ENCODE assay signal across 31 cellular contexts in the genomic region with DNA sequence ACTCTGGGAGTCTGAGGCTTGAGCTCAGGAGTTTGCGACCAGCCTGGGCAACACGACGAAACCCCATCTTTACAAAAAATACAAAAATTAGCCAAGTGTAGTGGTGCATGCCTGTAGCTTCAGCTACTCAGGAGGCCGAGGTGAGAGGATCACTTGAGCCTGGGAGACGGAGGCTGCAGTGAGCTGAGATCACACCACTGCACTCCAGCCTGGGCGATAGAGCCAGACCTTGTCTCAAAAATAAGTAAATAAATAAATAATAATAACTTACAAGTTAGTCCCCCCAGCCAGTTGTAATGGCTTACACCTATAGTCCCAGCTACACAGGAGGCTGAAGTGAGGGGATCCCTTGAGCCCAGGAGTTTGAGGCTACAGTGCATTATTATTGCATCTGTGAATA. TPM values are rescaled to one million over a fixed set of nuclear protein-coding genes. Genes with fewer than 3 reads are reported as not detected.
DNase-seq lines count a peak whose midpoint lies in the region; ATAC-seq and TF ChIP-seq lines count a peak whose summit lies in the region.
"Had no signal": no experiment of that assay in that cellular context is flagged by ENCODE, and none has a peak within 500 bp of the region (broad histone marks: within the 10 kb centered on the region; RNA-seq: fewer than 3 reads in every experiment).

No MANE protein-coding gene starts in this region.

- peak overlapping the region; percentile 99 for H3K27ac Mint-ChIP-seq in glutamatergic neuron (ENCODE audit: unreplicated experiment)
- no peak overlapping the region for H3K27ac Mint-ChIP-seq in natural killer cell
- H3K27ac Mint-ChIP-seq: activated CD4-positive, alpha-beta memory T cell treated with anti-CD3 and anti-CD28 coated beads for 36 hours; activated T-helper 2 cell treated with anti-CD3 and anti-CD28 coated beads, Interferon-gamma antibody, Interleukin-2, Interleukin-4, amounts not matched to agents 10 μg/mL and 5 μg/mL and 100 μg/mL, durations not matched to agents 14 hours and 24 hours and 36 hours had no signal

- H4K20me1 ChIP-seq in BLaER1 = no peaks in the 10 kb centered on the region
- H4K20me1 ChIP-seq in OCI-LY7 (ENCODE audit: insufficient read depth, low read length) = no peaks in the 10 kb centered on the region

- no peak for ATAC-seq in sciatic nerve
- ATAC-seq in natural killer cell = no peak
- no peak for ATAC-seq in foreskin keratinocyte
- ATAC-seq: lower lobe of right lung; stimulated activated naive CD8-positive, alpha-beta T cell treated with anti-CD3 and anti-CD28 coated beads, Interleukin-15, Interleukin-2, amounts not matched to agents 100 U/mL and 50 U/mL, for 24 hours had no signal

- H3K36me3 ChIP-seq in BLaER1 (no peaks in the 10 kb centered on the region), OCI-LY7 (ENCODE audit: insufficient read depth, low read length) (no peaks in the 10 kb centered on the region)
- H3K36me3 ChIP-seq: lower lobe of right lung, sigmoid colon, thoracic aorta had no signal

- no peaks in the 10 kb centered on the region for H3K9me2 ChIP-seq in OCI-LY7 (ENCODE audit: insufficient read depth, low read length)

- TSS peak; percentile 58 for BruUV-seq in OCI-LY7 (replicated peaks; lab: Mats Ljungman, UMichigan)

- peak overlapping the region; percentile 73; the same call in 1 of the 2 replicates for H3K9ac ChIP-seq in BLaER1

- H3K4me3 ChIP-seq in BLaER1 (no peak overlapping the region), OCI-LY7 (ENCODE audit: low read depth, low read length, poor library complexity, severe bottlenecking) (peak overlapping the region; percentile 34)
- H3K4me3 ChIP-seq: lower lobe of right lung, sigmoid colon, thoracic aorta had no signal

- peaks cover 13% of the 10 kb centered on the region for H3K9me3 Mint-ChIP-seq in glutamatergic neuron (ENCODE audit: unreplicated experiment)
- H3K9me3 Mint-ChIP-seq in natural killer cell = no peaks in the 10 kb centered on the region
- H3K9me3 Mint-ChIP-seq: activated CD4-positive, alpha-beta memory T cell treated with anti-CD3 and anti-CD28 coated beads for 36 hours; activated naive CD4-positive, alpha-beta T cell treated with anti-CD3 and anti-CD28 coated beads, Interleukin-2, amount 50 U/mL, for 24 hours; activated T-helper 2 cell treated with anti-CD3 and anti-CD28 coated beads, Interferon-gamma antibody, Interleukin-2, Interleukin-4, amounts not matched to agents 10 μg/mL and 5 μg/mL and 100 μg/mL, durations not matched to agents 14 hours and 24 hours and 36 hours; neural crest cell had no signal

- H3K4me1 ChIP-seq in BLaER1 (peaks cover 99% of the 10 kb centered on the region), OCI-LY7 (ENCODE audit: insufficient read depth, low read length, poor library complexity, severe bottlenecking) (peaks cover 98% of the 10 kb centered on the region), foreskin keratinocyte (peaks cover 21% of the 10 kb centered on the region)

- H3K36me3 Mint-ChIP-seq in glutamatergic neuron (ENCODE audit: unreplicated experiment) = no peaks in the 10 kb centered on the region
- no peaks in the 10 kb centered on the region for H3K36me3 Mint-ChIP-seq in natural killer cell
- H3K36me3 Mint-ChIP-seq: activated CD4-positive, alpha-beta memory T cell treated with anti-CD3 and anti-CD28 coated beads for 36 hours; activated naive CD4-positive, alpha-beta T cell treated with anti-CD3 and anti-CD28 coated beads, Interleukin-2, amount 50 U/mL, for 24 hours had no signal

- H3K4me2 ChIP-seq in BLaER1 (peak overlapping the region; percentile 95), OCI-LY7 (ENCODE audit: low read length) (peak overlapping the region; percentile 70)

- DNase-seq in OCI-LY7 (ENCODE audit: low spot score) (no peak), glutamatergic neuron (no peak), sciatic nerve (ENCODE audit: low spot score) (peak; percentile 27), OCI-M1 (lab: John Stamatoyannopoulos, UW) (no peak), natural killer cell (no peak), foreskin keratinocyte (no peak)
- DNase-seq: activated CD4-positive, alpha-beta memory T cell treated with anti-CD3 and anti-CD28 coated beads for 36 hours; activated CD4-positive, CD25-positive, alpha-beta regulatory T cell treated with anti-CD3 and anti-CD28 coated beads, Interleukin-2, amount 50 U/mL, for 72 hours; aorta; caudate nucleus; GDM1; H7; IMR-90; islet precursor cell; lower lobe of right lung; NCI-H1105; NCI-H1930; NCI-H2227 treated with DMSO at 0.1 percent for 48 hours; NCI-H526 treated with DMSO at 0.1 percent for 48 hours; sigmoid colon; stimulated activated naive CD8-positive, alpha-beta T cell treated with anti-CD3 and anti-CD28 coated beads, Interleukin-15, Interleukin-2, amounts not matched to agents 100 U/mL and 50 U/mL, for 24 hours; T-helper 1 cell had no signal

- CTCF ChIA-PET in OCI-LY7 (lab: Charles Lee; ENCODE audit: unreplicated experiment) = interaction anchor here (0.6 to 1.6 kb wide), 4 partner anchors 9 to 40 kb away, joined by 3 to 7 read pairs (median 4); no protein-coding TSS in a partner anchor

- H3K27me3 Mint-ChIP-seq in glutamatergic neuron (ENCODE audit: unreplicated experiment) (peaks cover under 1% of the 10 kb centered on the region), natural killer cell (ENCODE audit: low read depth in 2 of 2) (no peaks in the 10 kb centered on the region)
- H3K27me3 Mint-ChIP-seq: activated naive CD4-positive, alpha-beta T cell treated with anti-CD3 and anti-CD28 coated beads, Interleukin-2, amount 50 U/mL, for 24 hours had no signal

- H3K9me3 ChIP-seq in BLaER1 (no peaks in the 10 kb centered on the region), OCI-LY7 (ENCODE audit: low read length) (no peaks in the 10 kb centered on the region)
- H3K9me3 ChIP-seq: Caco-2, lower lobe of right lung, sigmoid colon, thoracic aorta had no signal

- H3K4me1 Mint-ChIP-seq in glutamatergic neuron (ENCODE audit: low read depth, unreplicated experiment) = peaks cover 72% of the 10 kb centered on the region
- H3K4me1 Mint-ChIP-seq in natural killer cell = peaks cover 33 to 40% of the 10 kb centered on the region in 2 donors

- intact Hi-C loops in OCI-LY7 (cut with micrococcal nuclease; ENCODE audit: unreplicated experiment) (no loop called here), sciatic nerve (cut with DNase I) (no loop called here), natural killer cell (cut with micrococcal nuclease) (loop anchor here (10.0 kb wide), 1 partner anchor 371 kb away; no protein-coding TSS in a partner anchor)

- H3K27me3 ChIP-seq in BLaER1 (no peaks in the 10 kb centered on the region), foreskin keratinocyte (no peaks in the 10 kb centered on the region)
- H3K27me3 ChIP-seq: sigmoid colon had no signal

- TF ChIP-seq CTCF in OCI-LY7 (conservative IDR thresholded peaks at IDR 0.05; ENCODE audit: low read length) (no peak), glutamatergic neuron (IDR thresholded peaks at IDR 0.05; ENCODE audit: partially characterized antibody, unreplicated experiment) (no peak), natural killer cell (IDR thresholded peaks at IDR 0.05) (no peak), foreskin keratinocyte (conservative IDR thresholded peaks at IDR 0.05) (no peak)

- H3K27ac ChIP-seq in BLaER1 (peak overlapping the region; percentile 96), OCI-LY7 (ENCODE audit: low read depth, low read length, poor library complexity, severe bottlenecking) (peak overlapping the region; percentile 99), foreskin keratinocyte (no peak overlapping the region)
- H3K27ac ChIP-seq: lower lobe of right lung, thoracic aorta had no signal

- peaks cover 9% of the 10 kb centered on the region; the same call in 1 of the 2 replicates for H3K79me2 ChIP-seq in OCI-LY7 (ENCODE audit: insufficient read depth, low read depth, low read length)

- POLR2A ChIA-PET in OCI-LY7 (lab: Charles Lee) = interaction anchor here (0.6 to 23.3 kb wide), 5 partner anchors 12 to 329 kb away, joined by 3 to 458 read pairs (median 3); a partner anchor contains a TSS

- H3K4me3 Mint-ChIP-seq in glutamatergic neuron (ENCODE audit: unreplicated experiment) (no peak overlapping the region), natural killer cell (no peak overlapping the region)
- H3K4me3 Mint-ChIP-seq: activated CD4-positive, alpha-beta memory T cell treated with anti-CD3 and anti-CD28 coated beads for 36 hours; activated naive CD4-positive, alpha-beta T cell treated with anti-CD3 and anti-CD28 coated beads, Interleukin-2, amount 50 U/mL, for 24 hours; neural crest cell had no signal

- no peak overlapping the region for H2AFZ ChIP-seq in OCI-LY7 (ENCODE audit: low read length)

RNA-seq across cellular contexts. Expression of a gene that starts 21.7 kb away (rescaled TPM):
- 146 and 156 TPM in 2 replicates for total RNA-seq in OCI-LY7 (2014; rRNA removed; shearing (Covaris generic))
- total RNA-seq in OCI-LY7 (2022) = 99.5 and 102 TPM in 2 replicates
- 88.6 TPM for total RNA-seq in glutamatergic neuron (ENCODE audit: unreplicated experiment)
- total RNA-seq in sciatic nerve = 83.5 TPM
- total RNA-seq in natural killer cell = 1,000 to 10,000 TPM in 1 of 3 donors, 100 to 1,000 TPM in 2; 499 to 1,024 (median 851) TPM
- 25.5 and 26.5 TPM in 2 replicates for total RNA-seq in foreskin keratinocyte
- 15.0 and 19.0 TPM in 2 replicates for polyA plus RNA-seq in foreskin keratinocyte

RNA-seq across cellular contexts. Expression of a gene that starts 54.1 kb away (rescaled TPM):
- total RNA-seq in OCI-LY7 (2014; rRNA removed; shearing (Covaris generic)) = 1.9 TPM in 2 replicates
- 3.6 and 4.6 TPM in 2 replicates for total RNA-seq in OCI-LY7 (2022)
- 0.10 TPM for total RNA-seq in glutamatergic neuron (ENCODE audit: unreplicated experiment)
- total RNA-seq in sciatic nerve = 0.22 TPM
- total RNA-seq in natural killer cell = 1 to 10 TPM in 1 of 3 donors, under 1 TPM in 1, not detected in 1; 0.07 to 2.2 TPM
- not detected in 2 replicates for total RNA-seq in foreskin keratinocyte
- not detected in 2 replicates for polyA plus RNA-seq in foreskin keratinocyte
- total RNA-seq: Caco-2, glomerular endothelial cell, H7, IMR-90, neural crest cell, sigmoid colon, SK-MEL-5 had no signal
- polyA plus RNA-seq: BJ, IMR-90 had no signal
